Comparison of ENCODE assay signal across 8 cellular contexts in genomic region chr4:13483142-13484044, GRCh38. TPM values are rescaled to one million over a fixed set of nuclear protein-coding genes. Genes with fewer than 3 reads are reported as not detected.
DNase-seq lines count a peak whose midpoint lies in the region; TF ChIP-seq lines count a peak whose summit lies in the region.

No MANE protein-coding gene starts in this region.

- intact Hi-C loops in lower leg skin (cut with DNase I; ENCODE audit: low total_unique reads): no loop called here

- TF ChIP-seq CTCF in Loucy (conservative IDR thresholded peaks at IDR 0.05; ENCODE audit: low read length): no peak
- no peak for TF ChIP-seq CTCF in lower leg skin (IDR thresholded peaks at IDR 0.05)

- H3K79me2 ChIP-seq in Loucy (ENCODE audit: insufficient read depth, low read length): peaks cover 50% of the 10 kb centered on the region

- H2AFZ ChIP-seq in Loucy (ENCODE audit: low read length): peak overlapping the region; percentile 80

- no peak for TF ChIP-seq POLR2A in lower leg skin (IDR thresholded peaks at IDR 0.05)

- H3K4me1 ChIP-seq in Loucy (ENCODE audit: insufficient read depth, low read length, poor library complexity, severe bottlenecking): peaks cover 49% of the 10 kb centered on the region

- DNase-seq in NCI-H2196 (lab: John Stamatoyannopoulos, UW; ENCODE audit: unreplicated experiment): peak; percentile 10
- no peak for DNase-seq in NCI-H2196 treated with DMSO at 0.1 percent for 48 hours (lab: John Stamatoyannopoulos, UW; ENCODE audit: unreplicated experiment)
- peak; percentile 61 for DNase-seq in HCEC 1CT
- peak; percentile 64 for DNase-seq in UCSD-AML1 (lab: John Stamatoyannopoulos, UW; ENCODE audit: unreplicated experiment)
- DNase-seq in ecto neural progenitor cell (ENCODE audit: low spot score): peak; percentile 55
- DNase-seq in lower leg skin (ENCODE audit: low spot score in 2 of 2): peak; percentile 24 to 88
- peak; percentile 0 for DNase-seq in stimulated activated CD8-positive, alpha-beta memory T cell treated with anti-CD3 and anti-CD28 coated beads, Interleukin-7, amount 100 ng/mL, for 24 hours (ENCODE audit: low read depth)

- H3F3A ChIP-seq in Loucy (ENCODE audit: low read depth): peaks cover 3% of the 10 kb centered on the region; the same call in 1 of the 2 replicates

- no peaks in the 10 kb centered on the region for H3K9me2 ChIP-seq in Loucy (replicated peaks; ENCODE audit: low read depth, low read length)

- peak overlapping the region; percentile 100 for H3K4me2 ChIP-seq in Loucy (ENCODE audit: low read depth, low read length, poor library complexity, severe bottlenecking)

- no peaks in the 10 kb centered on the region for H3K9me3 ChIP-seq in Loucy (ENCODE audit: insufficient read depth, low read depth, low read length)

- peak overlapping the region; percentile 69 for H3K9ac ChIP-seq in Loucy (ENCODE audit: low read depth, low read length, poor library complexity, severe bottlenecking)

- 9 to 12% methylated on average over 27 to 38 of the region's 38 CpGs for WGBS in lower leg skin, 2 donors

- H3K4me3 ChIP-seq in Loucy (ENCODE audit: low read length, poor library complexity, severe bottlenecking) (peak overlapping the region; percentile 98), lower leg skin (ENCODE audit: low read depth, poor library complexity, severe bottlenecking) (peak overlapping the region; percentile 83)

- H4K20me1 ChIP-seq in Loucy (ENCODE audit: insufficient read depth, low read length, poor library complexity, severe bottlenecking): peaks cover 34% of the 10 kb centered on the region

- H3K36me3 ChIP-seq in Loucy (ENCODE audit: insufficient read depth, low read length): no peaks in the 10 kb centered on the region

- H3K27me3 ChIP-seq in Loucy (ENCODE audit: insufficient read depth, low read length, poor library complexity, severe bottlenecking): no peaks in the 10 kb centered on the region

RNA-seq across cellular contexts. Expression of gene RAB28, which starts 0.7 kb away (rescaled TPM):
- 10 to 100 TPM in 3 of 4 donors, 1 to 10 TPM in 1; 7.2 to 14.9 (median 13.1) TPM for total RNA-seq in lower leg skin
